Comparison of ENCODE assay signal across 6 cellular contexts in genomic region chr5:147575598-147575997, GRCh38.
"Had no signal": no experiment of that assay in that cellular context is flagged by ENCODE, and none has a peak within 500 bp of the region (broad histone marks: within the 10 kb centered on the region; RNA-seq: fewer than 3 reads in every experiment).

No MANE protein-coding gene starts in this region.

- H3K36me3 Mint-ChIP-seq: IgD-negative memory B cell had no signal

- H3K27ac Mint-ChIP-seq: IgD-negative memory B cell had no signal

- FAIRE-seq: HepG2, HTR-8/SVneo, K562 had no signal

- H3K4me3 Mint-ChIP-seq: IgD-negative memory B cell had no signal

- H3K27ac ChIP-seq: HL-60 had no signal

- H3K4me1 Mint-ChIP-seq: IgD-negative memory B cell had no signal

- DNase-seq: IMR-90 had no signal

- ATAC-seq: HepG2, K562 had no signal

- H3K4me3 ChIP-seq: K562 had no signal
